ENCODE assay signal across 1 cellular context in genomic region chr17:3983945-3984484, GRCh38.
TF ChIP-seq lines count a peak whose summit lies in the region.

No MANE protein-coding gene starts in this region.

TF ChIP-seq in K562, 482 proteins besides CTCF, POLR2A, EP300 and RAD21 (continued from another document):
- TF ChIP-seq MLLT1 (IDR thresholded peaks at IDR 0.05) (no peak), ZNF589 (CRISPR knock-in tag; IDR thresholded peaks at IDR 0.05; ENCODE audit: low read depth) (peak; percentile 40; the same call in 1 of the 2 replicates), TFAP4 (CRISPR knock-in tag; IDR thresholded peaks at IDR 0.05; ENCODE audit: borderline replicate concordance) (peak; percentile 69; the same call in 1 of the 2 replicates), NR4A1 (CRISPR knock-in tag; IDR thresholded peaks at IDR 0.05) (no peak), NR4A1 (tag; IDR thresholded peaks at IDR 0.05) (no peak), POLR2AphosphoS2 (IDR thresholded peaks at IDR 0.05; ENCODE audit: low read length) (no peak), ZNF280A (IDR thresholded peaks at IDR 0.05; ENCODE audit: low read depth, partially characterized antibody) (no peak), FOXM1 (IDR thresholded peaks at IDR 0.05; ENCODE audit: low read depth) (no peak), FOXM1 (CRISPR knock-in tag; IDR thresholded peaks at IDR 0.05; ENCODE audit: low read depth) (no peak), ZNF197 (CRISPR knock-in tag; IDR thresholded peaks at IDR 0.05; ENCODE audit: low read depth) (no peak), NR3C1 (CRISPR knock-in tag; IDR thresholded peaks at IDR 0.05) (no peak), SMAD4 (CRISPR knock-in tag; conservative IDR thresholded peaks at IDR 0.05) (peak; percentile 29; the same call in 1 of the 2 replicates), ATF7 (IDR thresholded peaks at IDR 0.05) (peak; percentile 55), SPI1 (IDR thresholded peaks at IDR 0.05; ENCODE audit: borderline replicate concordance, low read depth, low read length) (peak; percentile 63; the same call in 1 of the 2 replicates), RBFOX2 (IDR thresholded peaks at IDR 0.05; ENCODE audit: low read depth, low read length) (peak; percentile 55), JUND (IDR thresholded peaks at IDR 0.05; ENCODE audit: borderline replicate concordance, low read depth, low read length) (peak; percentile 34; the same call in 1 of the 2 replicates), JUND (tag; IDR thresholded peaks at IDR 0.05; ENCODE audit: borderline replicate concordance, low read depth, low read length) (peak; percentile 12; the same call in 1 of the 3 replicates), POLR2G (IDR thresholded peaks at IDR 0.05; ENCODE audit: low read depth, low read length) (0 out of 2 replicates have a peak, but pooled peaks have one; percentile 28), ZBTB33 (CRISPR knock-in tag; IDR thresholded peaks at IDR 0.05) (peak; percentile 99), PHF8 (IDR thresholded peaks at IDR 0.05; ENCODE audit: borderline replicate concordance, low read length) (peak; percentile 26; the same call in 1 of the 2 replicates), ZFP36 (IDR thresholded peaks at IDR 0.05; ENCODE audit: low read depth, low read length, partially characterized antibody) (peak; percentile 27), MAFF (IDR thresholded peaks at IDR 0.05; ENCODE audit: low read length) (no peak), ZNF592 (IDR thresholded peaks at IDR 0.05) (peak; percentile 44; the same call in 1 of the 2 replicates), ETV1 (tag; conservative IDR thresholded peaks at IDR 0.05; ENCODE audit: low read depth) (0 out of 2 replicates have a peak, but pooled peaks have one; percentile 37), L3MBTL2 (IDR thresholded peaks at IDR 0.05) (peak; percentile 21; the same call in 1 of the 2 replicates), GABPB1 (CRISPR knock-in tag; IDR thresholded peaks at IDR 0.05) (0 out of 2 replicates have a peak, but pooled peaks have one; percentile 30), U2AF2 (optimal IDR thresholded peaks at IDR 0.05; ENCODE audit: low read depth, low read length) (no peak)
